14 cellular contexts compared by ENCODE assay signal in the genomic region with DNA sequence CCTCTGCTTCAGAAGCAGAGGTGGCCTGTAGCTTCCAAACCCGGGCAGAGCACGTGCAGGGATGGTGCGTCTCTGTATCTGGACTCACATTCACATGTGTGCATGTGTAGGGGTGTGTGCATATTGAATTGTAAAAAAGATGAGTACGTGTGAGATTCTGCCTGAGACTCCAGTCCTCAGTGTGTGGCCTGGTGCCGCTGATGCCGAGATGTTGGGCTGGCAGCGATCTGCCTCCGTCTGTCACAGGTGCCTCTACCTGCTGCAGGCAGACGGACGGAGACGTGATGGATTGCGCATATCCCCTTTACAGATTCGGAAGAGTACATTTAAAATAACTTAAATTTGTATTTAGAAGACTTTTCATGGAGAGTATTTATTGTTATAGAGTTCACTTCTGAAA. TPM values are rescaled to one million over a fixed set of nuclear protein-coding genes. Genes with fewer than 3 reads are reported as not detected.
A peak's percentile ranks its signal among the peaks of the same experiment; 100 is the strongest.
DNase-seq lines count a peak whose midpoint lies in the region; ATAC-seq and TF ChIP-seq lines count a peak whose summit lies in the region.
"Had no signal": no experiment of that assay in that cellular context is flagged by ENCODE, and none has a peak within 500 bp of the region (broad histone marks: within the 10 kb centered on the region; RNA-seq: fewer than 3 reads in every experiment).

No MANE protein-coding gene starts in this region.

- H4K91ac ChIP-seq in neuronal stem cell (ENCODE audit: low read depth, low read length, poor library complexity) = no peak overlapping the region

- no CpG with 5 or more reads among the region's 13 CpGs for WGBS in neuronal stem cell (ENCODE audit: extremely low coverage in 2 of 2, insufficient read length in 2 of 2, insufficient replicate concordance in 1 of 2), 2 donors

- H3K36me3 ChIP-seq in left ventricle myocardium inferior (no peaks in the 10 kb centered on the region), ascending aorta (peaks cover 3 to 9% of the 10 kb centered on the region in 2 donors), neuronal stem cell (replicated peaks in 1 of 2; ENCODE audit: control insufficient read depth in 2 of 2, insufficient read depth in 2 of 2, low read length in 2 of 2) (no peaks in the 10 kb centered on the region)
- H3K36me3 ChIP-seq: adrenal gland had no signal

- H3K23ac ChIP-seq in neuronal stem cell (ENCODE audit: low read depth, low read length, poor library complexity) = no peak overlapping the region

- TF ChIP-seq CTCF in left ventricle myocardium inferior (IDR thresholded peaks at IDR 0.05; ENCODE audit: borderline replicate concordance) = no peak
- TF ChIP-seq CTCF in ascending aorta (IDR thresholded peaks at IDR 0.05) = no peak

- intact Hi-C loops in left ventricle myocardium inferior (cut with micrococcal nuclease) (no loop called here), Right ventricle myocardium inferior (cut with DNase I) (loop anchor here (1.0 to 5.0 kb wide), 5 partner anchors 25 to 236 kb away; a partner anchor contains a TSS), ascending aorta (cut with DNase I) (loop anchor here (1.0 to 5.0 kb wide), 5 partner anchors 23 to 256 kb away; a partner anchor contains a TSS)

- H3K18ac ChIP-seq in neuronal stem cell (ENCODE audit: low read length) = no peak overlapping the region

- H2AK5ac ChIP-seq in neuronal stem cell (ENCODE audit: low read depth, low read length) = no peak overlapping the region

- H3K4me1 ChIP-seq in left ventricle myocardium inferior = peaks cover 68% of the 10 kb centered on the region
- H3K4me1 ChIP-seq in ascending aorta = peaks cover 30 to 47% of the 10 kb centered on the region in 2 donors
- H3K4me1 ChIP-seq in neuronal stem cell (ENCODE audit: control insufficient read depth in 2 of 2, insufficient read depth in 1 of 2, low read depth in 1 of 2, low read length in 2 of 2) = peaks cover 0 to 3% of the 10 kb centered on the region in 2 donors

- H2BK5ac ChIP-seq in neuronal stem cell (ENCODE audit: low read length) = no peak overlapping the region

- H2BK12ac ChIP-seq in neuronal stem cell (ENCODE audit: low read length) = no peak overlapping the region

- no peak for ATAC-seq in Right ventricle myocardium inferior
- no peak for ATAC-seq in HG02973 (IDR thresholded peaks at IDR 0.05; ENCODE audit: unreplicated experiment)
- ATAC-seq in GM19467 (IDR thresholded peaks at IDR 0.05; ENCODE audit: unreplicated experiment) = no peak

- H3K9me3 ChIP-seq in left ventricle myocardium inferior (replicated peaks) (no peaks in the 10 kb centered on the region), ascending aorta (no peaks in the 10 kb centered on the region), neuronal stem cell (replicated peaks in 1 of 2; ENCODE audit: control insufficient read depth in 2 of 2, insufficient read depth in 1 of 2, low read depth in 1 of 2, low read length in 2 of 2) (no peaks in the 10 kb centered on the region)
- H3K9me3 ChIP-seq: A549, adrenal gland had no signal

- H4K8ac ChIP-seq in neuronal stem cell (ENCODE audit: low read depth, low read length) = no peak overlapping the region

- H2BK15ac ChIP-seq in neuronal stem cell (ENCODE audit: low read length) = no peak overlapping the region

- no peak overlapping the region for H2AFZ ChIP-seq in neuronal stem cell (ENCODE audit: low read length)

- H3K4me2 ChIP-seq in neuronal stem cell (ENCODE audit: insufficient read depth, low read length, poor library complexity, severe bottlenecking) = no peak overlapping the region
- H3K4me2 ChIP-seq: A549 had no signal

- no peak overlapping the region for H2BK120ac ChIP-seq in neuronal stem cell (ENCODE audit: low read depth, low read length)

- no peaks in the 10 kb centered on the region for H3K27me3 ChIP-seq in left ventricle myocardium inferior (ENCODE audit: low read depth)
- H3K27me3 ChIP-seq in ascending aorta = no peaks in the 10 kb centered on the region
- H3K27me3 ChIP-seq in neuronal stem cell (ENCODE audit: control insufficient read depth in 3 of 3, insufficient read depth in 3 of 3, low read depth in 1 of 3, low read length in 3 of 3) = no peaks in the 10 kb centered on the region
- H3K27me3 ChIP-seq: adrenal gland, dorsolateral prefrontal cortex had no signal

- no peaks in the 10 kb centered on the region for H3K79me1 ChIP-seq in neuronal stem cell (ENCODE audit: low read depth, low read length)

- H3K27ac ChIP-seq in left ventricle myocardium inferior (replicated peaks) (peak overlapping the region; percentile 21), ascending aorta (peak overlapping the region; percentile 90 to 94), neuronal stem cell (replicated peaks; ENCODE audit: low read length) (no peak overlapping the region)
- H3K27ac ChIP-seq: A549 had no signal

- peak overlapping the region; percentile 53 for H3K9ac ChIP-seq in neuronal stem cell (ENCODE audit: low read depth, low read length, poor library complexity)

- no peak overlapping the region for H3K4ac ChIP-seq in neuronal stem cell (ENCODE audit: low read length)

- no peak overlapping the region for H3K4me3 ChIP-seq in left ventricle myocardium inferior
- no peak overlapping the region for H3K4me3 ChIP-seq in ascending aorta
- H3K4me3 ChIP-seq in neuronal stem cell (ENCODE audit: low read length in 2 of 2) = no peak overlapping the region
- H3K4me3 ChIP-seq: A549, adrenal gland, dorsolateral prefrontal cortex had no signal

- H3K14ac ChIP-seq in neuronal stem cell (ENCODE audit: low read length) = no peak overlapping the region

- no peak for DNase-seq in left ventricle myocardium inferior
- no peak for DNase-seq in Right ventricle myocardium inferior (ENCODE audit: missing footprints)
- no peak for DNase-seq in ascending aorta (ENCODE audit: low spot score in 2 of 2)
- DNase-seq in neuronal stem cell (ENCODE audit: low spot score) = no peak
- no peak for DNase-seq in GDM1 (lab: John Stamatoyannopoulos, UW)
- no peak for DNase-seq in mesenteric fat pad (ENCODE audit: low spot score)
- DNase-seq: DMS153, NCI-H2081 treated with DMSO at 0.1 percent for 48 hours, SIG-M5 had no signal

RNA-seq across cellular contexts. Expression of a gene that starts 53.6 kb away (rescaled TPM):
- total RNA-seq in left ventricle myocardium inferior (15.5 TPM), Right ventricle myocardium inferior (15.1 TPM), ascending aorta (82.9 TPM), mesenteric fat pad (39.6 TPM)
- 5.9 TPM for polyA plus RNA-seq in neuronal stem cell (2013, experiment 1 of 2)
- 6.1 TPM for polyA plus RNA-seq in neuronal stem cell (2013, experiment 2 of 2)
